In genomic region chr19:3053780-3054179, GRCh38 we compare ENCODE assay signal across 26 cellular contexts.
"Had no signal": no experiment of that assay in that cellular context is flagged by ENCODE, and none has a peak within 500 bp of the region (broad histone marks: within the 10 kb centered on the region; RNA-seq: fewer than 3 reads in every experiment).

No MANE protein-coding gene starts in this region.

- H3K4me2 ChIP-seq: hepatocyte had no signal

- H3K27me3 ChIP-seq: hepatocyte, testis, upper lobe of left lung had no signal

- H3K4me3 ChIP-seq: coronary artery, hepatocyte, lung, psoas muscle, testis, upper lobe of left lung had no signal

- H3K27ac ChIP-seq: coronary artery, psoas muscle had no signal

- FAIRE-seq: endometrium, islet of Langerhans, small intestine had no signal

- H3K9me3 ChIP-seq: psoas muscle, testis, upper lobe of left lung had no signal

- ATAC-seq: activated CD8-positive, alpha-beta memory T cell treated with anti-CD3 and anti-CD28 coated beads, Interleukin-2, amount 10 ng/mL, durations not matched to agents 7 days and 5 days; activated naive CD8-positive, alpha-beta T cell treated with anti-CD3 and anti-CD28 coated beads, Interleukin-2, amount 50 U/mL, for 24 hours; activated T-helper 17 cell treated with anti-CD3 and anti-CD28 coated beads, Interleukin-2, amount 50 U/mL, for 72 hours; left colon; psoas muscle; right cardiac atrium; SK-N-SH treated with all-trans-retinoic acid at 6 μM for 48 hours had no signal

- DNase-seq: activated CD4-positive, alpha-beta memory T cell treated with anti-CD3 and anti-CD28 coated beads, Interleukin-2, amount 10 ng/mL, durations not matched to agents 7 days and 5 days; activated CD4-positive, alpha-beta T cell treated with anti-CD3 and anti-CD28 coated beads for 48 hours; activated CD4-positive, CD25-positive, alpha-beta regulatory T cell; activated CD8-positive, alpha-beta memory T cell treated with anti-CD3 and anti-CD28 coated beads, Interleukin-2, amount 10 ng/mL, durations not matched to agents 7 days and 5 days; activated naive CD4-positive, alpha-beta T cell treated with Interleukin-2 at 50 U/mL for 16 hours; activated naive CD8-positive, alpha-beta T cell treated with anti-CD3 and anti-CD28 coated beads, Interleukin-2, amount 50 U/mL, for 24 hours; anterior cingulate cortex; left colon; nephron progenitor cell; occipital lobe; psoas muscle; small intestine; stimulated activated CD4-positive, alpha-beta T cell treated with anti-CD3 and anti-CD28 coated beads, Interleukin-15, amount 100 ng/mL, for 24 hours; stimulated activated CD4-positive, alpha-beta T cell treated with anti-CD3 and anti-CD28 coated beads, Interleukin-2, amount 100 ng/mL, for 48 hours; T-cell; T-helper 9 cell; testis had no signal

- H2AFZ ChIP-seq: hepatocyte had no signal
